ENCODE assay signal across 11 cellular contexts in genomic region chr7:159070422-159071148, GRCh38.
DNase-seq lines count a peak whose midpoint lies in the region; TF ChIP-seq lines count a peak whose summit lies in the region.
"Had no signal": no experiment of that assay in that cellular context is flagged by ENCODE, and none has a peak within 500 bp of the region (broad histone marks: within the 10 kb centered on the region; RNA-seq: fewer than 3 reads in every experiment).

No MANE protein-coding gene starts in this region.

- peaks cover 0 to 12% of the 10 kb centered on the region in 2 donors for H3K4me1 ChIP-seq in uterus

- intact Hi-C loops in uterus (cut with DNase I; ENCODE audit: low total_unique reads) = no loop called here

- no peak for TF ChIP-seq POLR2A in uterus (IDR thresholded peaks at IDR 0.05)

- no peak overlapping the region for H3K4me3 ChIP-seq in fibroblast of mammary gland (ENCODE audit: control insufficient read depth, low read depth, low read length)
- H3K4me3 ChIP-seq in uterus = no peak overlapping the region

- peak; percentile 4 for DNase-seq in stimulated activated CD4-positive, alpha-beta T cell treated with anti-CD3 and anti-CD28 coated beads, Interleukin-2, amount 100 ng/mL, for 4 hours (ENCODE audit: low read depth)
- no peak for DNase-seq in stimulated activated CD4-positive, alpha-beta T cell treated with anti-CD3 and anti-CD28 coated beads, Interleukin-4, amount 100 ng/mL, for 1 hour
- DNase-seq in T-helper 2 cell treated with Interferon-gamma antibody and Interleukin-4, amounts not matched to agents 5 μg/mL and 100 μg/mL, for 36 hours (ENCODE audit: low spot score) = peak; percentile 39
- peak; percentile 10 for DNase-seq in fibroblast of mammary gland (ENCODE audit: low read depth)
- DNase-seq in uterus = no peak
- no peak for DNase-seq in UCSD-AML1 (lab: John Stamatoyannopoulos, UW; ENCODE audit: unreplicated experiment)
- no peak for DNase-seq in Ammon's horn (ENCODE audit: low spot score)
- no peak for DNase-seq in medulla oblongata (ENCODE audit: extremely low spot score)
- DNase-seq: erythroblast, left cardiac atrium, NCI-H1048 had no signal

- peak overlapping the region; percentile 77 for H3K27ac Mint-ChIP-seq in T-helper 2 cell treated with Interferon-gamma antibody and Interleukin-4, amounts not matched to agents 5 μg/mL and 100 μg/mL, for 36 hours

- peaks cover 30% of the 10 kb centered on the region for H3K4me1 Mint-ChIP-seq in T-helper 2 cell treated with Interferon-gamma antibody and Interleukin-4, amounts not matched to agents 5 μg/mL and 100 μg/mL, for 36 hours (ENCODE audit: low read depth)

- no peaks in the 10 kb centered on the region for H3K27me3 Mint-ChIP-seq in T-helper 2 cell treated with Interferon-gamma antibody and Interleukin-4, amounts not matched to agents 5 μg/mL and 100 μg/mL, for 36 hours (ENCODE audit: low read depth)

- H3K27ac ChIP-seq in uterus = peak overlapping the region; percentile 60 to 62

- H3K9me3 ChIP-seq in uterus = no peaks in the 10 kb centered on the region

- H3K36me3 Mint-ChIP-seq in T-helper 2 cell treated with Interferon-gamma antibody and Interleukin-4, amounts not matched to agents 5 μg/mL and 100 μg/mL, for 36 hours (ENCODE audit: low read depth) = no peaks in the 10 kb centered on the region

- H3K36me3 ChIP-seq in uterus = no peaks in the 10 kb centered on the region

- peak overlapping the region; percentile 67 for H3K4me3 Mint-ChIP-seq in T-helper 2 cell treated with Interferon-gamma antibody and Interleukin-4, amounts not matched to agents 5 μg/mL and 100 μg/mL, for 36 hours

- TF ChIP-seq CTCF in fibroblast of mammary gland (conservative IDR thresholded peaks at IDR 0.05; ENCODE audit: control insufficient read depth, insufficient read depth, low read depth, low read length) = no peak
- TF ChIP-seq CTCF in uterus (IDR thresholded peaks at IDR 0.05) = no peak

- no peaks in the 10 kb centered on the region for H3K9me3 Mint-ChIP-seq in T-helper 2 cell treated with Interferon-gamma antibody and Interleukin-4, amounts not matched to agents 5 μg/mL and 100 μg/mL, for 36 hours

- H3K27me3 ChIP-seq in uterus = no peaks in the 10 kb centered on the region

Comparison
In these comparisons a context has a peak if more than half of its experiments do, and no peak if none do; other contexts are left out.
1. DNase-seq: peak in stimulated activated CD4-positive, alpha-beta T cell treated with anti-CD3 and anti-CD28 coated beads, Interleukin-2, amount 100 ng/mL, for 4 hours (single experiment), T-helper 2 cell treated with Interferon-gamma antibody and Interleukin-4, amounts not matched to agents 5 μg/mL and 100 μg/mL, for 36 hours (single experiment) and fibroblast of mammary gland (single experiment); none in stimulated activated CD4-positive, alpha-beta T cell treated with anti-CD3 and anti-CD28 coated beads, Interleukin-4, amount 100 ng/mL, for 1 hour (single experiment), uterus (0 of 2), UCSD-AML1 (single experiment), Ammon's horn (single experiment) and medulla oblongata (single experiment).